ENCODE assay signal across 10 cellular contexts in the genomic region with DNA sequence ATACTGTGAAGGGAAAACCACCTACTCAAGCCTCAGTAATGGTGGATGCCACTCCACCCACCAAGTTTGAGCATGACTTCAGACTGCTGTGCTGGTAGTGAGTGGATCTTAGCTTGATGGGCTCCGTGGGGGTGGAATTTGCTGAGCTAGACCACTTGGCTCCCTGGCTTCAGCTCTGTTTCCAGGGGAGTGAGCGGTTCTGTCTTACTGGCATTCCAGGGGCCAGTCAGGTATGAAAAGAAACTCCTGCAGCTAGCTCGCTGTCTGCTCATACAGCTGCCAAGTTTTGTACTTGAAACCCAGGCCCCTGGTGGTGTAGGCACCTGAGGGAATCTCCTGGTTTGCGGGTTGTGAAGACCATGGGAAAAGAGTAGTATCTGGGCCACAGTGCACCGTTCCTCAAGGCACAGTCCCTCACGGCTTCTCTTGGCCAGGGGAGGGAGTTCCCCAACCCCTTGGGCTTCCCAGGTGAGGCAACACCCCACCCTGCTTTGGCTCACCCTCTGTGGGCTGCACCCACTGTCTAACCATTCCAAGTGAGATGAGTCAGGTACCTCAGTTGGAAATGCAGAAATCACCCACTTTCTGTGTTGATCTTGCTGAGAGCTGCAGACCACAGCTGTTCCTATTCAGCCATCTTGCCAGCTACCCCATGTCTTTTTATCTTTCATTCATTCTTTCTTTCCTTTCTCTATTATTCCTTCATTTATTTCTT.
DNase-seq lines count a peak whose midpoint lies in the region; ATAC-seq and TF ChIP-seq lines count a peak whose summit lies in the region.
"Had no signal": no experiment of that assay in that cellular context is flagged by ENCODE, and none has a peak within 500 bp of the region (broad histone marks: within the 10 kb centered on the region; RNA-seq: fewer than 3 reads in every experiment).

No MANE protein-coding gene starts in this region.

- peak; percentile 29 for DNase-seq in brain microvascular endothelial cell
- DNase-seq in NCI-H128 (lab: John Stamatoyannopoulos, UW; ENCODE audit: unreplicated experiment) = no peak
- DNase-seq in mesenteric fat pad (ENCODE audit: low spot score) = no peak
- no peak for DNase-seq in AG08396 (ENCODE audit: low spot score)
- no peak for DNase-seq in Right ventricle myocardium superior
- DNase-seq: immature natural killer cell had no signal

- intact Hi-C loops in Right ventricle myocardium superior (cut with DNase I) = no loop called here

- ATAC-seq in GM18499 (IDR thresholded peaks at IDR 0.05; ENCODE audit: insufficient read depth, unreplicated experiment) (peak; percentile 24), GM21381 (IDR thresholded peaks at IDR 0.05; ENCODE audit: unreplicated experiment) (peak; percentile 48), HG03354 (IDR thresholded peaks at IDR 0.05; ENCODE audit: poor library complexity, severe bottlenecking, unreplicated experiment) (peak; percentile 59), Right ventricle myocardium superior (ENCODE audit: poor library complexity) (no peak)

- no peaks in the 10 kb centered on the region for H3K27me3 ChIP-seq in brain microvascular endothelial cell (replicated peaks)

- no peak overlapping the region for H3K4me3 ChIP-seq in brain microvascular endothelial cell (ENCODE audit: low read depth, low read length)

- in situ Hi-C loops in brain microvascular endothelial cell (cut with HindIII; ENCODE audit: low pct_ligation_motif_present, low sequenced_read_pairs) = no loop called here

- H3K36me3 ChIP-seq in brain microvascular endothelial cell (replicated peaks) = no peaks in the 10 kb centered on the region

- H3K27ac ChIP-seq in brain microvascular endothelial cell = peak overlapping the region; percentile 76
- H3K27ac ChIP-seq: parathyroid adenoma had no signal

- TF ChIP-seq CTCF in brain microvascular endothelial cell (IDR thresholded peaks at IDR 0.05; ENCODE audit: low read depth, low read length, missing control alignments) = no peak
